ENCODE assay signal across 25 cellular contexts in the genomic region with DNA sequence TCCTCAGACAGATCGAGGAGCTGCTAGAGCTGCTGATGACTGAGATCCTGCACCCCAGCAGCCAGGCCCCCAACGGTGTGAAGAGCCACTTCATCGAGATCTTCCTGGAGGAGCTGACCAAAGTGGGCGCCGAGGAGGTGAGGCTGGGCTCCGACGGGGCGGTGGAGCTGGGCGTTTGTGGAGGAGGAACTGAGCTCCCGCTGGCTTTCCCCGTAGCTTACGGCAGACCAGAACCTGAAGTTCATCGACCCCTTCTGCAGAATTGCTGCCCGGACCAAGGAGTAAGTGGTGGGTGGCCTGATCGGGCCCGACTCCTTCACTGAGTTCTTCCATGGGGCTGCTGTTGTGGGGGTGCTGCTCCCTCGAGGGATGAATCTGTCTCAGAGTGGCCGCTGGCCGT.
"Had no signal": no experiment of that assay in that cellular context is flagged by ENCODE, and none has a peak within 500 bp of the region (broad histone marks: within the 10 kb centered on the region; RNA-seq: fewer than 3 reads in every experiment).

No MANE protein-coding gene starts in this region.

- H3K4me1 ChIP-seq: left ventricle myocardium inferior, neural progenitor cell, right atrium auricular region, right lobe of liver, stomach, thyroid gland, transverse colon, upper lobe of left lung, vagina had no signal

- H3K4me3 ChIP-seq: left ventricle myocardium inferior, lung, neural progenitor cell, ovary, right atrium auricular region, right lobe of liver, smooth muscle cell, stomach, testis, thyroid gland, transverse colon, upper lobe of left lung, vagina had no signal

- DNase-seq: hypothalamus; immature natural killer cell; left ventricle myocardium inferior; mesendoderm; naive B cell; natural killer cell; nephron progenitor cell; ovary; right lobe of liver; stimulated activated CD4-positive, alpha-beta T cell treated with anti-CD3 and anti-CD28 coated beads, Interleukin-12 subunit alpha, Interleukin-12 subunit beta, amount 100 ng/mL, for 4 hours; stimulated activated CD4-positive, alpha-beta T cell treated with anti-CD3 and anti-CD28 coated beads, Interleukin-15, amount 100 ng/mL, for 24 hours; stimulated activated CD4-positive, alpha-beta T cell treated with anti-CD3 and anti-CD28 coated beads, Interleukin-2, amount 100 ng/mL, for 24 hours; stimulated activated CD4-positive, alpha-beta T cell treated with anti-CD3 and anti-CD28 coated beads, Interleukin-4, amount 100 ng/mL, for 1 hour; stimulated activated naive B cell treated with anti-CD40 and anti-IgM and Interleukin-4, amounts not matched to agents 10 μg/mL and 1 μg/mL and 100 μg/mL, for 72 hours; stimulated activated naive CD8-positive, alpha-beta T cell treated with anti-CD3 and anti-CD28 coated beads, Interleukin-15, Interleukin-2, amounts not matched to agents 100 U/mL and 50 U/mL, for 24 hours; stomach; testis; thyroid gland; transverse colon had no signal

- H3K27me3 ChIP-seq: neural progenitor cell, ovary, right atrium auricular region, right lobe of liver, stomach, testis, thyroid gland, transverse colon, upper lobe of left lung, vagina had no signal

- H3K4me2 ChIP-seq: neural progenitor cell, smooth muscle cell had no signal

- H3K36me3 ChIP-seq: neural progenitor cell, ovary had no signal

- H3K27ac ChIP-seq: left ventricle myocardium inferior, neural progenitor cell, ovary, right atrium auricular region, right lobe of liver, stomach, testis, thyroid gland, transverse colon, upper lobe of left lung, vagina had no signal

- H3K9ac ChIP-seq: neural progenitor cell had no signal

- ATAC-seq: natural killer cell; right lobe of liver; stimulated activated naive B cell treated with anti-CD40 and anti-IgM and Interleukin-4, amounts not matched to agents 10 μg/mL and 1 μg/mL and 100 μg/mL, for 72 hours; stimulated activated naive CD8-positive, alpha-beta T cell treated with anti-CD3 and anti-CD28 coated beads, Interleukin-15, Interleukin-2, amounts not matched to agents 100 U/mL and 50 U/mL, for 24 hours had no signal

- H2AFZ ChIP-seq: neural progenitor cell had no signal

- H3K9me3 ChIP-seq: left ventricle myocardium inferior, ovary, right atrium auricular region, right lobe of liver, stomach, testis, thyroid gland, transverse colon, upper lobe of left lung, vagina had no signal
